ENCODE assay signal across 11 cellular contexts in genomic region chr7:92614586-92615237, GRCh38. TPM values are rescaled to one million over a fixed set of nuclear protein-coding genes. Genes with fewer than 3 reads are reported as not detected.
DNase-seq lines count a peak whose midpoint lies in the region; ATAC-seq, FAIRE-seq and TF ChIP-seq lines count a peak whose summit lies in the region.
"Had no signal": no experiment of that assay in that cellular context is flagged by ENCODE, and none has a peak within 500 bp of the region (broad histone marks: within the 10 kb centered on the region; RNA-seq: fewer than 3 reads in every experiment).

No MANE protein-coding gene starts in this region.

- peaks cover 6 to 12% of the 10 kb centered on the region in 2 experiments; a peak in 3 of 4 replicates for H3K36me3 ChIP-seq in GM12878 (ENCODE audit: control insufficient read depth in 2 of 2, insufficient read depth in 2 of 2, low read length in 1 of 2)

- WGBS in GM12878 (ENCODE audit: insufficient coverage, insufficient replicate concordance, low lambda C conversion rate, missing lambda C conversion rate), result 80% methylated on average over 7 of the region's 7 CpGs

- in situ Hi-C loops in GM12878 (cut with MboI), result no loop called here

- no peak for TF ChIP-seq CTCF in GM12878 (IDR thresholded peaks at IDR 0.05 in 2 of 3, conservative IDR thresholded peaks at IDR 0.05 in 1 of 3; ENCODE audit: control insufficient read depth in 2 of 3, extremely low read depth in 1 of 3, insufficient read depth in 1 of 3, low read depth in 3 of 3, low read length in 3 of 3)

- ATAC-seq in GM12878, result no peak
- ATAC-seq in HG03159 (IDR thresholded peaks at IDR 0.05; ENCODE audit: unreplicated experiment), result no peak

- FAIRE-seq in GM12878 (lab: Jason Lieb, UNC), result no peak
- FAIRE-seq: endometrium had no signal

- no peaks in the 10 kb centered on the region for H3K27me3 ChIP-seq in GM12878 (replicated peaks in 1 of 2; ENCODE audit: control insufficient read depth in 2 of 2, insufficient read depth in 2 of 2, low read length in 1 of 2)

- H4K20me1 ChIP-seq in GM12878 (ENCODE audit: control insufficient read depth, insufficient read depth), result no peaks in the 10 kb centered on the region

- no peaks in the 10 kb centered on the region for H3K4me1 ChIP-seq in GM12878 (ENCODE audit: control insufficient read depth, insufficient read depth, low read length)

- H3K4me3 ChIP-seq in GM12878, result no peak overlapping the region

- no peak for TF ChIP-seq RAD21 in GM12878 (IDR thresholded peaks at IDR 0.05; ENCODE audit: insufficient read depth, low read depth, low read length)

- BruUV-seq in GM12878 (replicated peaks; lab: Mats Ljungman, UMichigan), result TSS peak; percentile 10

- TF ChIP-seq POLR2A in GM12878 (IDR thresholded peaks at IDR 0.05; ENCODE audit: low read depth, low read length), result no peak

- no peak for TF ChIP-seq EP300 in GM12878 (IDR thresholded peaks at IDR 0.05; ENCODE audit: borderline replicate concordance in 1 of 2, control insufficient read depth in 1 of 2, low read depth in 2 of 2, low read length in 2 of 2)

- RAD21 ChIA-PET in GM12878 (lab: Charles Lee; ENCODE audit: unreplicated experiment), result no interaction called here

- POLR2A ChIA-PET in GM12878 (lab: Charles Lee), result no interaction called here

- DNase-seq in C1 segment of cervical spinal cord (lab: John Stamatoyannopoulos, UW) (peak in 10 of 14 donors; percentile 12 to 87 (median 54)), NCI-H2029 (lab: John Stamatoyannopoulos, UW) (peak; percentile 67), GM12878 (ENCODE audit: low read depth, low spot score) (no peak), left kidney (ENCODE audit: low read depth, low spot score) (peak; percentile 15), HuH-7 (ENCODE audit: low spot score) (no peak), 8988T (no peak), NCI-H1092 (lab: John Stamatoyannopoulos, UW) (no peak)
- DNase-seq: activated naive CD4-positive, alpha-beta T cell treated with anti-CD3 and anti-CD28 coated beads for 36 hours; OCI-M1 had no signal

- H3K4me2 ChIP-seq in GM12878 (ENCODE audit: control insufficient read depth, insufficient read depth), result no peak overlapping the region

- H3K79me2 ChIP-seq in GM12878 (ENCODE audit: control insufficient read depth, insufficient read depth, low read length), result no peaks in the 10 kb centered on the region

- SMC1A ChIA-PET in GM12878 (lab: Charles Lee; ENCODE audit: uncharacterized antibody, unreplicated experiment), result interaction anchor here (0.6 to 1.0 kb wide), 2 partner anchors 38 to 370 kb away, joined by 3 to 4 read pairs; no protein-coding TSS in a partner anchor

- CTCF ChIA-PET in GM12878 (lab: Yijun Ruan, JAX), result interaction anchor here (1.2 to 1.9 kb wide), 2 partner anchors 23 to 69 kb away, joined by 3 to 5 read pairs; no protein-coding TSS in a partner anchor

- H3K27ac ChIP-seq in GM12878 (ENCODE audit: control insufficient read depth, insufficient read depth), result no peak overlapping the region

- intact Hi-C loops in GM12878 (cut with micrococcal nuclease; ENCODE audit: unreplicated experiment), result no loop called here

- no peak overlapping the region for H2AFZ ChIP-seq in GM12878 (ENCODE audit: control insufficient read depth, low read depth, low read length)

- no peak overlapping the region for H3K9ac ChIP-seq in GM12878 (ENCODE audit: control insufficient read depth, insufficient read depth, low read length)

- no peaks in the 10 kb centered on the region for H3K9me3 ChIP-seq in GM12878 (replicated peaks; ENCODE audit: control insufficient read depth, insufficient read depth, low read length)

TF ChIP-seq in GM12878, 131 proteins besides CTCF, POLR2A, EP300 and RAD21:
- TF ChIP-seq POLR2AphosphoS2 (IDR thresholded peaks at IDR 0.05; ENCODE audit: low read depth, low read length) (no peak), RUNX3 (IDR thresholded peaks at IDR 0.05; ENCODE audit: low read length) (no peak), E4F1 (IDR thresholded peaks at IDR 0.05; ENCODE audit: borderline replicate concordance, partially characterized antibody) (no peak), DPF2 (IDR thresholded peaks at IDR 0.05) (no peak)

RNA-seq across cellular contexts. Expression of gene FAM133B, which starts 24.5 kb away (rescaled TPM):
- total RNA-seq in GM12878 (2013; cell fraction: nucleolus; rRNA removed), result 91.6 and 101 TPM in 2 replicates
- total RNA-seq in GM12878 (2014; rRNA removed) (19.9 and 27.6 TPM in 2 replicates), GM12878 (2014; rRNA removed; fragmentation: Illumina TruSeq; extraction: Trizol) (48.9 and 49.5 TPM in 2 replicates), GM12878 (2021) (20.8 and 23.7 TPM in 2 replicates)
- 16.0 TPM for polyA plus RNA-seq in GM12878 (2011; ENCODE audit: low read depth)
- polyA plus RNA-seq in GM12878 (2011; rRNA removed) (47.1 and 68.8 TPM in 2 replicates), GM12878 (2014; fragmentation: Illumina TruSeq; extraction: Trizol) (40.0 and 52.8 TPM in 2 replicates), GM12878 (2014; fragmentation: Nextera tagmentation; extraction: Ambion mirVana) (10 to 100 TPM; 31.0 to 39.7 TPM), GM12878 (2014; rRNA removed) (18.6 and 21.3 TPM in 2 replicates), GM12878 (2016; fragmentation: Nextera tagmentation; extraction: Ambion mirVana) (10 to 100 TPM; 31.3 to 35.3 TPM)
- 13.2 and 14.5 TPM in 2 replicates for polyA plus RNA-seq in GM12878 (2011; cell fraction: cytosol; rRNA removed)
- 27.8 and 36.4 TPM in 2 replicates for polyA plus RNA-seq in GM12878 (2011; cell fraction: nucleus; rRNA removed)
- polyA plus RNA-seq in GM12878 (2012), result 22.2 and 26.2 TPM in 2 replicates
- 14.1 and 15.7 TPM in 2 replicates for polyA minus RNA-seq in GM12878 (2011; rRNA and poly(A)+ RNA removed)
- polyA minus RNA-seq in GM12878 (2011; cell fraction: cytosol; rRNA and poly(A)+ RNA removed), result 5.5 and 11.7 TPM in 2 replicates
- polyA minus RNA-seq in GM12878 (2011; cell fraction: nucleus; rRNA and poly(A)+ RNA removed), result 19.2 and 37.0 TPM in 2 replicates

Comparison
In these comparisons a context has a peak if more than half of its experiments do, and no peak if none do; other contexts are left out.
1. DNase-seq: peak in C1 segment of cervical spinal cord (10 of 14), NCI-H2029 (single experiment) and left kidney (single experiment); none in GM12878 (single experiment), HuH-7 (single experiment), 8988T (single experiment) and NCI-H1092 (single experiment).